1 cellular context compared by ENCODE assay signal in genomic region chr9:136799079-136799853, GRCh38.
A peak's percentile ranks its signal among the peaks of the same experiment; 100 is the strongest.
TF ChIP-seq lines count a peak whose summit lies in the region.

No MANE protein-coding gene starts in this region.

TF ChIP-seq in HepG2, 621 proteins besides CTCF, POLR2A, EP300 and RAD21 (continued from another document and continues in another):
- TF ChIP-seq, protein P1, sequence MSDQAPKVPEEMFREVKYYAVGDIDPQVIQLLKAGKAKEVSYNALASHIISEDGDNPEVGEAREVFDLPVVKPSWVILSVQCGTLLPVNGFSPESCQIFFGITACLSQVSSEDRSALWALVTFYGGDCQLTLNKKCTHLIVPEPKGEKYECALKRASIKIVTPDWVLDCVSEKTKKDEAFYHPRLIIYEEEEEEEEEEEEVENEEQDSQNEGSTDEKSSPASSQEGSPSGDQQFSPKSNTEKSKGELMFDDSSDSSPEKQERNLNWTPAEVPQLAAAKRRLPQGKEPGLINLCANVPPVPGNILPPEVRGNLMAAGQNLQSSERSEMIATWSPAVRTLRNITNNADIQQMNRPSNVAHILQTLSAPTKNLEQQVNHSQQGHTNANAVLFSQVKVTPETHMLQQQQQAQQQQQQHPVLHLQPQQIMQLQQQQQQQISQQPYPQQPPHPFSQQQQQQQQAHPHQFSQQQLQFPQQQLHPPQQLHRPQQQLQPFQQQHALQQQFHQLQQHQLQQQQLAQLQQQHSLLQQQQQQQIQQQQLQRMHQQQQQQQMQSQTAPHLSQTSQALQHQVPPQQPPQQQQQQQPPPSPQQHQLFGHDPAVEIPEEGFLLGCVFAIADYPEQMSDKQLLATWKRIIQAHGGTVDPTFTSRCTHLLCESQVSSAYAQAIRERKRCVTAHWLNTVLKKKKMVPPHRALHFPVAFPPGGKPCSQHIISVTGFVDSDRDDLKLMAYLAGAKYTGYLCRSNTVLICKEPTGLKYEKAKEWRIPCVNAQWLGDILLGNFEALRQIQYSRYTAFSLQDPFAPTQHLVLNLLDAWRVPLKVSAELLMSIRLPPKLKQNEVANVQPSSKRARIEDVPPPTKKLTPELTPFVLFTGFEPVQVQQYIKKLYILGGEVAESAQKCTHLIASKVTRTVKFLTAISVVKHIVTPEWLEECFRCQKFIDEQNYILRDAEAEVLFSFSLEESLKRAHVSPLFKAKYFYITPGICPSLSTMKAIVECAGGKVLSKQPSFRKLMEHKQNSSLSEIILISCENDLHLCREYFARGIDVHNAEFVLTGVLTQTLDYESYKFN (CRISPR knock-in tag; conservative IDR thresholded peaks at IDR 0.05) = peak; percentile 81
- TF ChIP-seq, protein P2, sequence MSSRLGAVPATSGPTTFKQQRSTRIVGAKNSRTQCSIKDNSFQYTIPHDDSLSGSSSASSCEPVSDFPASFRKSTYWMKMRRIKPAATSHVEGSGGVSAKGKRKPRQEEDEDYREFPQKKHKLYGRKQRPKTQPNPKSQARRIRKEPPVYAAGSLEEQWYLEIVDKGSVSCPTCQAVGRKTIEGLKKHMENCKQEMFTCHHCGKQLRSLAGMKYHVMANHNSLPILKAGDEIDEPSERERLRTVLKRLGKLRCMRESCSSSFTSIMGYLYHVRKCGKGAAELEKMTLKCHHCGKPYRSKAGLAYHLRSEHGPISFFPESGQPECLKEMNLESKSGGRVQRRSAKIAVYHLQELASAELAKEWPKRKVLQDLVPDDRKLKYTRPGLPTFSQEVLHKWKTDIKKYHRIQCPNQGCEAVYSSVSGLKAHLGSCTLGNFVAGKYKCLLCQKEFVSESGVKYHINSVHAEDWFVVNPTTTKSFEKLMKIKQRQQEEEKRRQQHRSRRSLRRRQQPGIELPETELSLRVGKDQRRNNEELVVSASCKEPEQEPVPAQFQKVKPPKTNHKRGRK (CRISPR knock-in tag; IDR thresholded peaks at IDR 0.05) = no peak
- TF ChIP-seq CC2D1A (CRISPR knock-in tag; IDR thresholded peaks at IDR 0.05) (0 out of 2 replicates have a peak, but pooled peaks have one; percentile 65), NFIC (IDR thresholded peaks at IDR 0.05; ENCODE audit: low read length) (no peak), GPN1 (CRISPR knock-in tag; IDR thresholded peaks at IDR 0.05; ENCODE audit: borderline replicate concordance) (no peak), ZNF569 (CRISPR knock-in tag; IDR thresholded peaks at IDR 0.05; ENCODE audit: borderline replicate concordance) (peak; percentile 91; the same call in 1 of the 2 replicates), CBFB (CRISPR knock-in tag; IDR thresholded peaks at IDR 0.05) (peak; percentile 63; the same call in 1 of the 2 replicates), ZMAT5 (CRISPR knock-in tag; IDR thresholded peaks at IDR 0.05; ENCODE audit: borderline replicate concordance, low read depth) (no peak), ZNF33B (CRISPR knock-in tag; IDR thresholded peaks at IDR 0.05) (no peak), PATZ1 (CRISPR knock-in tag; IDR thresholded peaks at IDR 0.05) (peak; percentile 96), FOSL1 (CRISPR knock-in tag; IDR thresholded peaks at IDR 0.05; ENCODE audit: borderline replicate concordance) (no peak), ZNF296 (CRISPR knock-in tag; conservative IDR thresholded peaks at IDR 0.05) (no peak; the same call in none of the 2 replicates), PAWR (CRISPR knock-in tag; IDR thresholded peaks at IDR 0.05; ENCODE audit: borderline replicate concordance) (no peak), STAT5B (CRISPR knock-in tag; IDR thresholded peaks at IDR 0.05) (no peak), ZNF34 (CRISPR knock-in tag; IDR thresholded peaks at IDR 0.05; ENCODE audit: borderline replicate concordance) (no peak), FOSL2 (CRISPR knock-in tag; IDR thresholded peaks at IDR 0.05) (peak; percentile 26; the same call in 1 of the 2 replicates), LCORL (IDR thresholded peaks at IDR 0.05) (no peak), LCORL (CRISPR knock-in tag; IDR thresholded peaks at IDR 0.05) (peak; percentile 77), HNRNPL (IDR thresholded peaks at IDR 0.05; ENCODE audit: low read depth, low read length) (peak; percentile 99), MXI1 (IDR thresholded peaks at IDR 0.05; ENCODE audit: borderline replicate concordance, low read depth, low read length) (peak; percentile 39; the same call in 1 of the 3 replicates), MATR3 (CRISPR knock-in tag; IDR thresholded peaks at IDR 0.05) (no peak), THYN1 (CRISPR knock-in tag; IDR thresholded peaks at IDR 0.05; ENCODE audit: borderline replicate concordance, low read depth) (no peak), TCF7 (IDR thresholded peaks at IDR 0.05; ENCODE audit: low read depth) (no peak), ZBED4 (CRISPR knock-in tag; IDR thresholded peaks at IDR 0.05; ENCODE audit: borderline replicate concordance) (peak; percentile 89; the same call in 1 of the 2 replicates), ZNF253 (CRISPR knock-in tag; IDR thresholded peaks at IDR 0.05; ENCODE audit: borderline replicate concordance) (no peak), POGK (CRISPR knock-in tag; conservative IDR thresholded peaks at IDR 0.05) (0 out of 2 replicates have a peak, but pooled peaks have one; percentile 5), ATF7 (IDR thresholded peaks at IDR 0.05) (no peak), ATF7 (CRISPR knock-in tag; IDR thresholded peaks at IDR 0.05) (0 out of 2 replicates have a peak, but pooled peaks have one; percentile 17), ZFX (CRISPR knock-in tag; IDR thresholded peaks at IDR 0.05; ENCODE audit: low read depth) (peak; percentile 95), IKZF4 (CRISPR knock-in tag; IDR thresholded peaks at IDR 0.05; ENCODE audit: borderline replicate concordance, low read depth, not compliant biosample characterization) (peak; percentile 87), KAT2B (IDR thresholded peaks at IDR 0.05; ENCODE audit: borderline replicate concordance, low read depth, low read length) (no peak), NFE2L2 (IDR thresholded peaks at IDR 0.05; ENCODE audit: low read length) (no peak), RARG (CRISPR knock-in tag; IDR thresholded peaks at IDR 0.05; ENCODE audit: low read depth) (0 out of 2 replicates have a peak, but pooled peaks have one; percentile 31)
- TF ChIP-seq, protein P3, sequence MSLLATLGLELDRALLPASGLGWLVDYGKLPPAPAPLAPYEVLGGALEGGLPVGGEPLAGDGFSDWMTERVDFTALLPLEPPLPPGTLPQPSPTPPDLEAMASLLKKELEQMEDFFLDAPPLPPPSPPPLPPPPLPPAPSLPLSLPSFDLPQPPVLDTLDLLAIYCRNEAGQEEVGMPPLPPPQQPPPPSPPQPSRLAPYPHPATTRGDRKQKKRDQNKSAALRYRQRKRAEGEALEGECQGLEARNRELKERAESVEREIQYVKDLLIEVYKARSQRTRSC (CRISPR knock-in tag; IDR thresholded peaks at IDR 0.05; ENCODE audit: low read depth) = 0 out of 2 replicates have a peak, but pooled peaks have one; percentile 6
- TF ChIP-seq, protein P4, sequence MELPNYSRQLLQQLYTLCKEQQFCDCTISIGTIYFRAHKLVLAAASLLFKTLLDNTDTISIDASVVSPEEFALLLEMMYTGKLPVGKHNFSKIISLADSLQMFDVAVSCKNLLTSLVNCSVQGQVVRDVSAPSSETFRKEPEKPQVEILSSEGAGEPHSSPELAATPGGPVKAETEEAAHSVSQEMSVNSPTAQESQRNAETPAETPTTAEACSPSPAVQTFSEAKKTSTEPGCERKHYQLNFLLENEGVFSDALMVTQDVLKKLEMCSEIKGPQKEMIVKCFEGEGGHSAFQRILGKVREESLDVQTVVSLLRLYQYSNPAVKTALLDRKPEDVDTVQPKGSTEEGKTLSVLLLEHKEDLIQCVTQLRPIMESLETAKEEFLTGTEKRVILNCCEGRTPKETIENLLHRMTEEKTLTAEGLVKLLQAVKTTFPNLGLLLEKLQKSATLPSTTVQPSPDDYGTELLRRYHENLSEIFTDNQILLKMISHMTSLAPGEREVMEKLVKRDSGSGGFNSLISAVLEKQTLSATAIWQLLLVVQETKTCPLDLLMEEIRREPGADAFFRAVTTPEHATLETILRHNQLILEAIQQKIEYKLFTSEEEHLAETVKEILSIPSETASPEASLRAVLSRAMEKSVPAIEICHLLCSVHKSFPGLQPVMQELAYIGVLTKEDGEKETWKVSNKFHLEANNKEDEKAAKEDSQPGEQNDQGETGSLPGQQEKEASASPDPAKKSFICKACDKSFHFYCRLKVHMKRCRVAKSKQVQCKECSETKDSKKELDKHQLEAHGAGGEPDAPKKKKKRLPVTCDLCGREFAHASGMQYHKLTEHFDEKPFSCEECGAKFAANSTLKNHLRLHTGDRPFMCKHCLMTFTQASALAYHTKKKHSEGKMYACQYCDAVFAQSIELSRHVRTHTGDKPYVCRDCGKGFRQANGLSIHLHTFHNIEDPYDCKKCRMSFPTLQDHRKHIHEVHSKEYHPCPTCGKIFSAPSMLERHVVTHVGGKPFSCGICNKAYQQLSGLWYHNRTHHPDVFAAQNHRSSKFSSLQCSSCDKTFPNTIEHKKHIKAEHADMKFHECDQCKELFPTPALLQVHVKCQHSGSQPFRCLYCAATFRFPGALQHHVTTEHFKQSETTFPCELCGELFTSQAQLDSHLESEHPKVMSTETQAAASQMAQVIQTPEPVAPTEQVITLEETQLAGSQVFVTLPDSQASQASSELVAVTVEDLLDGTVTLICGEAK (IDR thresholded peaks at IDR 0.05) = no peak
- TF ChIP-seq, protein P4 (CRISPR knock-in tag; IDR thresholded peaks at IDR 0.05) = peak; percentile 44
